In genomic region chr5:170132642-170133448, GRCh38 we compare ENCODE assay signal across 14 cellular contexts. TPM values are rescaled to one million over a fixed set of nuclear protein-coding genes. Genes with fewer than 3 reads are reported as not detected.
DNase-seq lines count a peak whose midpoint lies in the region; ATAC-seq and TF ChIP-seq lines count a peak whose summit lies in the region.
"Had no signal": no experiment of that assay in that cellular context is flagged by ENCODE, and none has a peak within 500 bp of the region (broad histone marks: within the 10 kb centered on the region; RNA-seq: fewer than 3 reads in every experiment).

No MANE protein-coding gene starts in this region.

- DNase-seq in GM23248 = peak; percentile 83
- peak; percentile 2 for DNase-seq in RKO (ENCODE audit: low spot score)
- peak; percentile 62 for DNase-seq in esophagus muscularis mucosa (ENCODE audit: extremely low spot score)
- peak; percentile 46 for DNase-seq in retinal pigment epithelial cell (ENCODE audit: low read depth)
- DNase-seq in right lobe of liver = no peak
- DNase-seq in NCI-H510A (lab: John Stamatoyannopoulos, UW) = no peak
- no peak for DNase-seq in DMS53 treated with DMSO at 0.1 percent for 48 hours (lab: John Stamatoyannopoulos, UW; ENCODE audit: unreplicated experiment)
- no peak for DNase-seq in NOMO-1 (lab: John Stamatoyannopoulos, UW; ENCODE audit: unreplicated experiment in 2 of 2)
- DNase-seq: activated T-cell treated with anti-CD3 and anti-CD28 coated beads, Interleukin-2, amount 50 U/mL, for 4 hours; cerebellar nuclear complex; DND-41; hippocampal formation; MV-4-11; stimulated activated CD4-positive, alpha-beta T cell treated with anti-CD3 and anti-CD28 coated beads, Interleukin-15, amount 100 ng/mL, for 24 hours had no signal

- no peaks in the 10 kb centered on the region for H4K20me1 ChIP-seq in GM23248 (ENCODE audit: insufficient read depth)

- no peak overlapping the region for H3K9ac ChIP-seq in GM23248

- no peak for TF ChIP-seq EP300 in esophagus muscularis mucosa (IDR thresholded peaks at IDR 0.05)

- H3K27ac ChIP-seq in GM23248 = no peak overlapping the region
- no peak overlapping the region for H3K27ac ChIP-seq in esophagus muscularis mucosa (replicated peaks in 1 of 4)
- H3K27ac ChIP-seq in right lobe of liver = no peak overlapping the region

- no peaks in the 10 kb centered on the region for H3K9me2 ChIP-seq in GM23248 (ENCODE audit: insufficient read depth)

- H3F3A ChIP-seq in GM23248 (ENCODE audit: insufficient read depth) = 0 out of 2 replicates have a peak, but pooled peaks cover 7% of the 10 kb centered on the region

- H3K9me3 ChIP-seq in GM23248 (ENCODE audit: low read depth) (no peaks in the 10 kb centered on the region), esophagus muscularis mucosa (peaks cover 0 to 8% (median 2%) of the 10 kb centered on the region in 4 donors), right lobe of liver (no peaks in the 10 kb centered on the region)

- no peak overlapping the region for H3K4me3 ChIP-seq in GM23248
- H3K4me3 ChIP-seq in esophagus muscularis mucosa = no peak overlapping the region
- H3K4me3 ChIP-seq in retinal pigment epithelial cell (ENCODE audit: low read length) = no peak overlapping the region
- H3K4me3 ChIP-seq in right lobe of liver = no peak overlapping the region

- H3K4me2 ChIP-seq in GM23248 (ENCODE audit: unreplicated experiment) = peak overlapping the region; percentile 17

- in situ Hi-C loops in GM23248 (cut with MboI) = no loop called here

- no peaks in the 10 kb centered on the region for H3K36me3 ChIP-seq in GM23248 (ENCODE audit: low read depth)
- no peaks in the 10 kb centered on the region for H3K36me3 ChIP-seq in esophagus muscularis mucosa
- no peaks in the 10 kb centered on the region for H3K36me3 ChIP-seq in right lobe of liver

- H3K79me2 ChIP-seq in GM23248 (ENCODE audit: insufficient read depth) = no peaks in the 10 kb centered on the region

- TF ChIP-seq CTCF in esophagus muscularis mucosa (IDR thresholded peaks at IDR 0.05) = no peak
- TF ChIP-seq CTCF in retinal pigment epithelial cell (conservative IDR thresholded peaks at IDR 0.05; ENCODE audit: low read depth, low read length) = no peak
- TF ChIP-seq CTCF in right lobe of liver (IDR thresholded peaks at IDR 0.05) = no peak

- H2AFZ ChIP-seq in GM23248 = no peak overlapping the region

- intact Hi-C loops in esophagus muscularis mucosa (cut with DNase I) = no loop called here
- intact Hi-C loops in right lobe of liver (cut with DNase I) = no loop called here

- no peaks in the 10 kb centered on the region for H3K27me3 ChIP-seq in GM23248 (replicated peaks; ENCODE audit: insufficient read depth)
- no peaks in the 10 kb centered on the region for H3K27me3 ChIP-seq in esophagus muscularis mucosa
- H3K27me3 ChIP-seq in right lobe of liver = no peaks in the 10 kb centered on the region

- H3K4me1 ChIP-seq in GM23248 (ENCODE audit: insufficient read depth) (peaks cover 11% of the 10 kb centered on the region), esophagus muscularis mucosa (no peaks in the 10 kb centered on the region), right lobe of liver (no peaks in the 10 kb centered on the region)

- 17 to 20% methylated on average over 5 of the region's 5 CpGs for WGBS in GM23248 (ENCODE audit: low coverage in 1 of 2, low lambda C conversion rate in 2 of 2, missing lambda C conversion rate in 2 of 2), 2 experiments
- 65% methylated on average over 5 of the region's 5 CpGs for WGBS in esophagus muscularis mucosa
- WGBS in right lobe of liver (ENCODE audit: insufficient coverage, low coverage, low lambda C conversion rate, missing lambda C conversion rate) = 58% methylated on average over 5 of the region's 5 CpGs

- no peak for ATAC-seq in right lobe of liver
- ATAC-seq: activated T-cell treated with anti-CD3 and anti-CD28 coated beads, Interleukin-2, amount 50 U/mL, for 4 hours had no signal

- TF ChIP-seq POLR2A in esophagus muscularis mucosa (IDR thresholded peaks at IDR 0.05; ENCODE audit: low read depth) (no peak), right lobe of liver (IDR thresholded peaks at IDR 0.05) (no peak)

RNA-seq across cellular contexts. Expression of gene FOXI1, which starts 27.1 kb away (rescaled TPM):
- not detected in 2 replicates for total RNA-seq in GM23248 (2014; rRNA removed; shearing (Covaris generic))
- not detected in 2 replicates for polyA plus RNA-seq in GM23248 (2016; fragmentation: Nextera tagmentation; extraction: Ambion mirVana)
- total RNA-seq in esophagus muscularis mucosa (not detected), right lobe of liver (not detected)
- total RNA-seq: activated T-cell treated with anti-CD3 and anti-CD28 coated beads, Interleukin-2, amount 50 U/mL, for 4 hours had no signal

Comparison
In these comparisons a context has a peak if more than half of its experiments do, and no peak if none do; other contexts are left out.
1. DNase-seq: peak in GM23248 (single experiment), RKO (single experiment), esophagus muscularis mucosa (single experiment) and retinal pigment epithelial cell (single experiment); none in right lobe of liver (0 of 3), NCI-H510A (single experiment), DMS53 treated with DMSO at 0.1 percent for 48 hours (single experiment) and NOMO-1 (0 of 2).